9 cellular contexts compared by ENCODE assay signal in genomic region chr18:49697757-49698595, GRCh38.
DNase-seq lines count a peak whose midpoint lies in the region; ATAC-seq, FAIRE-seq and TF ChIP-seq lines count a peak whose summit lies in the region.
"Had no signal": no experiment of that assay in that cellular context is flagged by ENCODE, and none has a peak within 500 bp of the region (broad histone marks: within the 10 kb centered on the region; RNA-seq: fewer than 3 reads in every experiment).

No MANE protein-coding gene starts in this region.

- CTCF ChIA-PET in A673 (lab: Charles Lee): no interaction called here
- CTCF ChIA-PET in HepG2 (lab: Yijun Ruan, JAX; ENCODE audit: low intra/inter-chr PET ratio, low total read pairs): no interaction called here

- H2BK5ac ChIP-seq in trophoblast cell (ENCODE audit: low read depth, low read length, poor library complexity): no peak overlapping the region

- TF ChIP-seq POLR2A in HepG2 (IDR thresholded peaks at IDR 0.05; ENCODE audit: insufficient read depth in 1 of 2, low read depth in 2 of 2, low read length in 2 of 2): no peak

- H3K14ac ChIP-seq in trophoblast cell (ENCODE audit: low read length): no peak overlapping the region

- H3K27ac ChIP-seq in A673 (ENCODE audit: low read depth, low read length, poor library complexity, severe bottlenecking) (no peak overlapping the region), HepG2 (ENCODE audit: extremely low read length, insufficient read depth, low read length) (no peak overlapping the region), trophoblast cell (ENCODE audit: low read depth, low read length) (no peak overlapping the region)

- H3K9ac ChIP-seq in HepG2 (ENCODE audit: insufficient read depth, low read depth, low read length) (no peak overlapping the region), trophoblast cell (ENCODE audit: low read length) (no peak overlapping the region)

- no peak overlapping the region for H3K23ac ChIP-seq in trophoblast cell (ENCODE audit: low read length)

- no peak for FAIRE-seq in HepG2 (lab: Jason Lieb, UNC)

- no peak overlapping the region for H3K27ac Mint-ChIP-seq in HFFc6
- peak overlapping the region; percentile 17 to 18 for H3K27ac Mint-ChIP-seq in effector memory CD8-positive, alpha-beta T cell
- H3K27ac Mint-ChIP-seq: T-helper 2 cell treated with Interferon-gamma antibody and Interleukin-4, amounts not matched to agents 5 μg/mL and 100 μg/mL, for 36 hours had no signal

- H3K36me3 ChIP-seq in A673 (ENCODE audit: insufficient read depth, low read length, poor library complexity, severe bottlenecking): no peaks in the 10 kb centered on the region
- H3K36me3 ChIP-seq in HepG2 (replicated peaks in 1 of 2; ENCODE audit: control insufficient read depth in 1 of 2, insufficient read depth in 2 of 2, low read length in 2 of 2): no peaks in the 10 kb centered on the region
- H3K36me3 ChIP-seq in trophoblast cell (ENCODE audit: control insufficient read depth in 1 of 2, insufficient read depth in 2 of 2, low read length in 2 of 2): no peaks in the 10 kb centered on the region

- H3K4me1 ChIP-seq in A673 (ENCODE audit: insufficient read depth, low read length, poor library complexity, severe bottlenecking) (peaks cover 20% of the 10 kb centered on the region), HepG2 (ENCODE audit: insufficient read depth, low read length) (no peaks in the 10 kb centered on the region), trophoblast cell (ENCODE audit: control insufficient read depth in 1 of 2, insufficient read depth in 2 of 2, low read length in 2 of 2) (peaks cover 0 to 2% of the 10 kb centered on the region in 2 experiments)

- no peak overlapping the region for H2AK5ac ChIP-seq in trophoblast cell (ENCODE audit: low read length)

- H4K8ac ChIP-seq in trophoblast cell (ENCODE audit: low read depth, low read length): no peak overlapping the region

- intact Hi-C loops in A673 (cut with micrococcal nuclease; ENCODE audit: unreplicated experiment): no loop called here
- intact Hi-C loops in HepG2 (cut with micrococcal nuclease; ENCODE audit: unreplicated experiment): no loop called here

- H3K18ac ChIP-seq in trophoblast cell (ENCODE audit: low read length): no peak overlapping the region

- no peaks in the 10 kb centered on the region for H3K79me1 ChIP-seq in trophoblast cell (ENCODE audit: low read length)

- no peaks in the 10 kb centered on the region for H3K9me3 Mint-ChIP-seq in HFFc6
- no peaks in the 10 kb centered on the region for H3K9me3 Mint-ChIP-seq in effector memory CD8-positive, alpha-beta T cell
- H3K9me3 Mint-ChIP-seq: T-helper 2 cell treated with Interferon-gamma antibody and Interleukin-4, amounts not matched to agents 5 μg/mL and 100 μg/mL, for 36 hours had no signal

- H4K91ac ChIP-seq in trophoblast cell (ENCODE audit: low read depth, low read length): no peak overlapping the region

- no peak overlapping the region for H3K4me3 Mint-ChIP-seq in HFFc6
- H3K4me3 Mint-ChIP-seq in effector memory CD8-positive, alpha-beta T cell: no peak overlapping the region
- H3K4me3 Mint-ChIP-seq: T-helper 2 cell treated with Interferon-gamma antibody and Interleukin-4, amounts not matched to agents 5 μg/mL and 100 μg/mL, for 36 hours had no signal

- H3K27me3 Mint-ChIP-seq in HFFc6 (ENCODE audit: insufficient read depth): peaks cover 3% of the 10 kb centered on the region
- H3K27me3 Mint-ChIP-seq in effector memory CD8-positive, alpha-beta T cell: peaks cover 0 to 5% of the 10 kb centered on the region in 2 donors

- no peak overlapping the region for H2BK12ac ChIP-seq in trophoblast cell (ENCODE audit: low read length)

- H3K36me3 Mint-ChIP-seq in HFFc6 (ENCODE audit: low read depth): no peaks in the 10 kb centered on the region
- no peaks in the 10 kb centered on the region for H3K36me3 Mint-ChIP-seq in effector memory CD8-positive, alpha-beta T cell (ENCODE audit: insufficient read depth)

- no TSS peak for BruUV-seq in A673 (replicated peaks; lab: Mats Ljungman, UMichigan)
- BruUV-seq in HepG2 (replicated peaks; lab: Mats Ljungman, UMichigan): no TSS peak

- H3K4ac ChIP-seq in trophoblast cell (ENCODE audit: low read depth, low read length): no peak overlapping the region

- TF ChIP-seq RAD21 in HepG2 (CRISPR knock-in tag; IDR thresholded peaks at IDR 0.05): no peak

- 12% methylated on average over 8 of the region's 8 CpGs for WGBS in HepG2 (ENCODE audit: low lambda C conversion rate)
- whole genome bisulfite sequencing in trophoblast cell (ENCODE audit: extremely low coverage, insufficient coverage, insufficient read length): no CpG with 5 or more reads among the region's 8 CpGs

- H3K27me3 ChIP-seq in A673 (replicated peaks; ENCODE audit: insufficient read depth, low read depth, low read length, poor library complexity): no peaks in the 10 kb centered on the region
- H3K27me3 ChIP-seq in HepG2 (ENCODE audit: control insufficient read depth in 1 of 2, insufficient read depth in 2 of 2, low read length in 2 of 2): peaks cover 0 to 24% of the 10 kb centered on the region in 2 experiments; a peak in 4 of 5 replicates
- no peaks in the 10 kb centered on the region for H3K27me3 ChIP-seq in trophoblast cell (ENCODE audit: insufficient read depth, low read length)

- H2AFZ ChIP-seq in HepG2 (ENCODE audit: low read length) (no peak overlapping the region), trophoblast cell (ENCODE audit: insufficient read depth, low read length, poor library complexity) (no peak overlapping the region)

- no peak overlapping the region for H4K12ac ChIP-seq in trophoblast cell (ENCODE audit: low read depth, low read length)

- H3K79me2 ChIP-seq in HepG2 (ENCODE audit: insufficient read depth, low read length) (no peaks in the 10 kb centered on the region), trophoblast cell (ENCODE audit: control insufficient read depth, insufficient read depth, low read length, poor library complexity) (no peaks in the 10 kb centered on the region)

- TF ChIP-seq CTCF in A673 (conservative IDR thresholded peaks at IDR 0.05; ENCODE audit: low read depth, low read length) (no peak), HFFc6 (IDR thresholded peaks at IDR 0.05) (no peak), HepG2 (CRISPR knock-in tag; IDR thresholded peaks at IDR 0.05) (peak; percentile 44)

- H4K20me1 ChIP-seq in HepG2 (ENCODE audit: insufficient read depth, low read length): no peaks in the 10 kb centered on the region

- H3K4me2 ChIP-seq in HepG2 (ENCODE audit: low read depth, low read length): no peak overlapping the region
- no peak overlapping the region for H3K4me2 ChIP-seq in trophoblast cell (ENCODE audit: low read length)

- H3K4me1 Mint-ChIP-seq in HFFc6 (ENCODE audit: low read depth): peaks cover 20% of the 10 kb centered on the region
- peaks cover 0 to 2% of the 10 kb centered on the region in 2 donors for H3K4me1 Mint-ChIP-seq in effector memory CD8-positive, alpha-beta T cell (ENCODE audit: low read depth in 2 of 2)

- no peak for ATAC-seq in effector memory CD8-positive, alpha-beta T cell (replicated peaks)
- peak; percentile 62 for ATAC-seq in HepG2
- ATAC-seq in HG02852 (IDR thresholded peaks at IDR 0.05; ENCODE audit: unreplicated experiment): no peak

- TF ChIP-seq EP300 in HepG2 (IDR thresholded peaks at IDR 0.05; ENCODE audit: low read depth in 2 of 2, low read length in 2 of 2) (no peak), HepG2 (CRISPR knock-in tag; IDR thresholded peaks at IDR 0.05; ENCODE audit: borderline replicate concordance) (no peak)

- POLR2A ChIA-PET in A673 (lab: Charles Lee; ENCODE audit: low non-redundant PET): no interaction called here
- POLR2A ChIA-PET in HepG2 (lab: Yijun Ruan, JAX): no interaction called here

- DNase-seq in A673 (ENCODE audit: low spot score) (peak; percentile 17), HFFc6 (peak; percentile 23), HepG2 (ENCODE audit: low spot score) (no peak), NCI-H345 treated with DMSO at 0.1 percent for 48 hours (lab: John Stamatoyannopoulos, UW; ENCODE audit: unreplicated experiment) (no peak), trophoblast cell (no peak), SIG-M5 treated with dmso at 0.1 percent for 504 hours (lab: John Stamatoyannopoulos, UW; ENCODE audit: unreplicated experiment) (no peak)
- no peak for DNase-seq in effector memory CD8-positive, alpha-beta T cell

- no peak overlapping the region for H3K4me3 ChIP-seq in A673 (ENCODE audit: low read depth, low read length, poor library complexity, severe bottlenecking)
- H3K4me3 ChIP-seq in HepG2 (replicated peaks in 1 of 3; ENCODE audit: insufficient read depth in 1 of 3, low read depth in 2 of 3, low read length in 3 of 3): no peak overlapping the region
- no peak overlapping the region for H3K4me3 ChIP-seq in trophoblast cell (ENCODE audit: low read depth, low read length)

- H3K9me3 ChIP-seq in A673 (ENCODE audit: low read depth, low read length, poor library complexity, severe bottlenecking) (no peaks in the 10 kb centered on the region), HepG2 (ENCODE audit: low read length) (no peaks in the 10 kb centered on the region), trophoblast cell (ENCODE audit: insufficient read depth, low read depth, low read length) (no peaks in the 10 kb centered on the region)

- H2BK120ac ChIP-seq in trophoblast cell (ENCODE audit: insufficient read depth, low read length, poor library complexity): no peak overlapping the region

- in situ Hi-C loops in HepG2 (cut with HindIII; ENCODE audit: extremely low pct_ligation_motif_present, low pct_unique_long_range_greater_than_20kb): no loop called here

TF ChIP-seq in HepG2, 621 proteins besides CTCF, POLR2A, EP300 and RAD21 (continues in another document):
- no peak for TF ChIP-seq NCOA1 (CRISPR knock-in tag; IDR thresholded peaks at IDR 0.05)
- no peak for TF ChIP-seq PCBP2 (optimal IDR thresholded peaks at IDR 0.05; ENCODE audit: low read depth, low read length, poor library complexity, severe bottlenecking)
- TF ChIP-seq NKX3-1 (CRISPR knock-in tag; IDR thresholded peaks at IDR 0.05): no peak
- no peak for TF ChIP-seq LRRFIP1 (CRISPR knock-in tag; conservative IDR thresholded peaks at IDR 0.05)

Comparison
In these comparisons a context has a peak if more than half of its experiments do, and no peak if none do; other contexts are left out.
1. DNase-seq: peak in A673 (single experiment) and HFFc6 (single experiment); none in effector memory CD8-positive, alpha-beta T cell (0 of 3), HepG2 (single experiment), NCI-H345 treated with DMSO at 0.1 percent for 48 hours (single experiment), trophoblast cell (0 of 2) and SIG-M5 treated with dmso at 0.1 percent for 504 hours (single experiment).